ENCODE assay signal across 8 cellular contexts in the genomic region with DNA sequence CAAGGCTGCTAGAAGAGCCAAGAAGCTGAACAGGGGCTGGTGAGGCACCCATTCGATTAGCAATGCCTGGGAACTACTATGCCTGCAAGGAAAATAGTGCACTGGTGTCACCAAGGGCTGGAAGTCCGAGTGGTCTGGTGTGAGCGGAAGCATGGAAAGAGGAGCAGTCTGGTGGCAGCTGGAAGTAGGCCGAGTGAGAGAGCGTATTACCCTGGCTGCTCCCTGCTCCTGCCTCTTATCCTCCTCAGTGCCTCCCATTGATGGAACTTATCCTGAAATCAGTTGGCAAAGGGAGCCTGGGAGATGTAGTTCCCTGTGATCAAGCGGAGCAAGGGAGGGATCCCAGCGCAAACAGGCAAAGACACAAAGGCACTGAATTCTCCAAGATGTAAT. TPM values are rescaled to one million over a fixed set of nuclear protein-coding genes. Genes with fewer than 3 reads are reported as not detected.
DNase-seq lines count a peak whose midpoint lies in the region; ATAC-seq and TF ChIP-seq lines count a peak whose summit lies in the region.

No MANE protein-coding gene starts in this region.

- no peaks in the 10 kb centered on the region for H3K36me3 ChIP-seq in thyroid gland

- H3K27ac ChIP-seq in layer of hippocampus (ENCODE audit: low read depth, low read length) (peak overlapping the region; percentile 32), thyroid gland (peak overlapping the region; percentile 34 to 74 (median 72))

- CTCF ChIA-PET in activated CD8-positive, alpha-beta T cell treated with anti-CD3 and anti-CD28 coated beads for 36 hours (lab: Charles Lee), result interaction anchor here (0.8 to 7.5 kb wide), 5 partner anchors 17 to 239 kb away, joined by 3 to 62 read pairs (median 5); no protein-coding TSS in a partner anchor

- peaks cover 94% of the 10 kb centered on the region for H3K4me1 Mint-ChIP-seq in activated T-cell treated with anti-CD3 and anti-CD28 coated beads, Interleukin-2, amount 50 U/mL, for 24 hours (ENCODE audit: low read depth)
- H3K4me1 Mint-ChIP-seq in activated CD8-positive, alpha-beta T cell treated with anti-CD3 and anti-CD28 coated beads for 36 hours (ENCODE audit: low read depth), result peaks cover 69% of the 10 kb centered on the region

- peak overlapping the region; percentile 84 for H3K4me3 Mint-ChIP-seq in activated T-cell treated with anti-CD3 and anti-CD28 coated beads, Interleukin-2, amount 50 U/mL, for 24 hours
- peak overlapping the region; percentile 78 for H3K4me3 Mint-ChIP-seq in activated CD8-positive, alpha-beta T cell treated with anti-CD3 and anti-CD28 coated beads for 36 hours

- intact Hi-C loops in activated CD8-positive, alpha-beta T cell treated with anti-CD3 and anti-CD28 coated beads for 36 hours (cut with micrococcal nuclease), result no loop called here
- intact Hi-C loops in thyroid gland (cut with DNase I), result no loop called here

- WGBS in thyroid gland, 2 donors, result 91 to 96% methylated on average over 7 of the region's 7 CpGs

- TF ChIP-seq POLR2A in thyroid gland (IDR thresholded peaks at IDR 0.05), result no peak

- peak overlapping the region; percentile 97 for H3K27ac Mint-ChIP-seq in activated T-cell treated with anti-CD3 and anti-CD28 coated beads, Interleukin-2, amount 50 U/mL, for 24 hours
- peak overlapping the region; percentile 99 for H3K27ac Mint-ChIP-seq in activated CD8-positive, alpha-beta T cell treated with anti-CD3 and anti-CD28 coated beads for 36 hours

- no peaks in the 10 kb centered on the region for H3K9me3 Mint-ChIP-seq in activated T-cell treated with anti-CD3 and anti-CD28 coated beads, Interleukin-2, amount 50 U/mL, for 24 hours
- no peaks in the 10 kb centered on the region for H3K9me3 Mint-ChIP-seq in activated CD8-positive, alpha-beta T cell treated with anti-CD3 and anti-CD28 coated beads for 36 hours

- no peaks in the 10 kb centered on the region for H3K27me3 Mint-ChIP-seq in activated T-cell treated with anti-CD3 and anti-CD28 coated beads, Interleukin-2, amount 50 U/mL, for 24 hours
- no peaks in the 10 kb centered on the region for H3K27me3 Mint-ChIP-seq in activated CD8-positive, alpha-beta T cell treated with anti-CD3 and anti-CD28 coated beads for 36 hours

- peaks cover 33 to 55% of the 10 kb centered on the region in 2 donors for H3K4me1 ChIP-seq in thyroid gland

- no peaks in the 10 kb centered on the region for H3K9me3 ChIP-seq in thyroid gland

- no peak for ATAC-seq in activated CD8-positive, alpha-beta T cell treated with anti-CD3 and anti-CD28 coated beads for 36 hours
- ATAC-seq in GM18517 (IDR thresholded peaks at IDR 0.05; ENCODE audit: unreplicated experiment), result no peak
- ATAC-seq in HG03139 (IDR thresholded peaks at IDR 0.05; ENCODE audit: unreplicated experiment), result no peak

- TF ChIP-seq CTCF in activated CD8-positive, alpha-beta T cell treated with anti-CD3 and anti-CD28 coated beads for 36 hours (IDR thresholded peaks at IDR 0.05), result no peak
- no peak for TF ChIP-seq CTCF in thyroid gland (IDR thresholded peaks at IDR 0.05)

- H3K36me3 Mint-ChIP-seq in activated T-cell treated with anti-CD3 and anti-CD28 coated beads, Interleukin-2, amount 50 U/mL, for 24 hours (ENCODE audit: low read depth), result peaks cover 84% of the 10 kb centered on the region
- peaks cover 62% of the 10 kb centered on the region for H3K36me3 Mint-ChIP-seq in activated CD8-positive, alpha-beta T cell treated with anti-CD3 and anti-CD28 coated beads for 36 hours (ENCODE audit: low read depth)

- H3K27me3 ChIP-seq in layer of hippocampus (ENCODE audit: control insufficient read depth, insufficient read depth, low read length), result no peaks in the 10 kb centered on the region
- H3K27me3 ChIP-seq in thyroid gland, result no peaks in the 10 kb centered on the region

- no peak overlapping the region for H3K4me3 ChIP-seq in thyroid gland (replicated peaks in 1 of 3)

- DNase-seq in activated T-cell treated with anti-CD3 and anti-CD28 coated beads, Interleukin-2, amount 50 U/mL, for 24 hours, result no peak
- DNase-seq in activated T-cell treated with anti-CD3 and anti-CD28 coated beads for 4 hours, result no peak
- DNase-seq in activated CD8-positive, alpha-beta T cell treated with anti-CD3 and anti-CD28 coated beads for 36 hours, result no peak
- peak in 1 of 2 donors; percentile 15 for DNase-seq in thyroid gland
- no peak for DNase-seq in SW480 (ENCODE audit: low spot score)

- POLR2A ChIA-PET in activated CD8-positive, alpha-beta T cell treated with anti-CD3 and anti-CD28 coated beads for 36 hours (lab: Charles Lee), result interaction anchor here (0.6 to 15.4 kb wide), 6 partner anchors 10 to 993 kb away, joined by 3 to 278 read pairs (median 4); partner anchors contain the start of genes SMAP2 and ZFP69B

RNA-seq across cellular contexts. Expression of gene SMAP2, which starts 9.6 kb away (rescaled TPM):
- total RNA-seq in activated CD8-positive, alpha-beta T cell treated with anti-CD3 and anti-CD28 coated beads for 36 hours, result 100 to 1,000 TPM; 204 to 209 TPM
- 10 to 100 TPM; 21.9 to 29.3 (median 26.8) TPM for total RNA-seq in thyroid gland

Comparison
In these comparisons a context has a peak if more than half of its experiments do, and no peak if none do; other contexts are left out.
1. RNA of gene SMAP2, which starts 9.6 kb away (total RNA-seq): 204 to 209 TPM in activated CD8-positive, alpha-beta T cell treated with anti-CD3 and anti-CD28 coated beads for 36 hours; 21.9 to 29.3 TPM in thyroid gland; every median in the first group is over 4 times any median in the second.